Comparison of ENCODE assay signal across 35 cellular contexts in genomic region chr5:175491223-175491622, GRCh38. TPM values are rescaled to one million over a fixed set of nuclear protein-coding genes. Genes with fewer than 3 reads are reported as not detected.
"Had no signal": no experiment of that assay in that cellular context is flagged by ENCODE, and none has a peak within 500 bp of the region (broad histone marks: within the 10 kb centered on the region; RNA-seq: fewer than 3 reads in every experiment).

No MANE protein-coding gene starts in this region.

- H3K4me1 ChIP-seq: ascending aorta, breast epithelium had no signal

- H3K9me3 ChIP-seq: adrenal gland, ascending aorta, breast epithelium had no signal

- FAIRE-seq: astrocyte, bronchial epithelial cell had no signal

- DNase-seq: activated effector memory CD4-positive, alpha-beta T cell treated with anti-CD3 and anti-CD28 coated beads, Interleukin-2, amount 50 U/mL, for 16 hours; activated effector memory CD4-positive, alpha-beta T cell treated with Interleukin-2 at 50 U/mL for 16 hours; activated gamma-delta T cell; activated gamma-delta T cell treated with Interleukin-2 at 50 U/mL for 16 hours; activated naive CD4-positive, alpha-beta T cell; activated naive CD4-positive, alpha-beta T cell treated with anti-CD3 and anti-CD28 coated beads for 36 hours; activated naive CD4-positive, alpha-beta T cell treated with anti-CD3 and anti-CD28 coated beads, Interleukin-2, amount 10 ng/mL, durations not matched to agents 7 days and 5 days; activated naive CD4-positive, alpha-beta T cell treated with anti-CD3 and anti-CD28 coated beads, Interleukin-2, amount 50 U/mL, for 16 hours; activated naive CD4-positive, alpha-beta T cell treated with Interleukin-2 at 50 U/mL for 16 hours; activated naive CD8-positive, alpha-beta T cell treated with anti-CD3 and anti-CD28 coated beads for 36 hours; activated naive CD8-positive, alpha-beta T cell treated with anti-CD3 and anti-CD28 coated beads, Interleukin-2, amount 10 ng/mL, durations not matched to agents 7 days and 5 days; activated naive CD8-positive, alpha-beta T cell treated with anti-CD3 and anti-CD28 coated beads, Interleukin-2, amount 50 U/mL, for 24 hours; activated T-cell treated with anti-CD3 and anti-CD28 coated beads, Interleukin-2, amount 50 U/mL, for 1 hour; activated T-cell treated with anti-CD3 and anti-CD28 coated beads, Interleukin-2, amount 50 U/mL, for 24 hours; activated T-cell treated with anti-CD3 and anti-CD28 coated beads, Interleukin-2, amount 50 U/mL, for 4 hours; activated T-cell treated with anti-CD3 and anti-CD28 coated beads, Interleukin-2, amount 50 U/mL, for 48 hours; activated T-cell treated with anti-CD3 and anti-CD28 coated beads, Interleukin-2, amount 50 U/mL, for 72 hours; adrenal gland; amniotic stem cell; amygdala; anterior cingulate cortex; aorta; brain microvascular endothelial cell; caudate nucleus; central memory CD4-positive, alpha-beta T cell; cerebellar nuclear complex had no signal

- H3K27ac ChIP-seq: ascending aorta, brain microvascular endothelial cell, breast epithelium, cardiac muscle cell had no signal

- ATAC-seq: activated naive CD4-positive, alpha-beta T cell treated with anti-CD3 and anti-CD28 coated beads, Interleukin-2, amount 50 U/mL, for 72 hours; activated naive CD8-positive, alpha-beta T cell treated with anti-CD3 and anti-CD28 coated beads, Interleukin-2, amount 50 U/mL, for 24 hours; activated T-cell treated with anti-CD3 and anti-CD28 coated beads, Interleukin-2, amount 50 U/mL, for 4 hours; activated T-cell treated with anti-CD3 and anti-CD28 coated beads, Interleukin-2, amount 50 U/mL, for 72 hours; activated T-helper 17 cell treated with anti-CD3 and anti-CD28 coated beads, Interleukin-2, amount 50 U/mL, for 72 hours had no signal

- H3K4me3 ChIP-seq: adrenal gland, ascending aorta, breast epithelium, cardiac muscle cell had no signal

- H3K36me3 ChIP-seq: breast epithelium had no signal

- H3K27me3 ChIP-seq: adrenal gland, ascending aorta, brain microvascular endothelial cell, breast epithelium, cardiac muscle cell had no signal

RNA-seq across cellular contexts. Expression of gene DRD1, which starts 47.2 kb away (rescaled TPM):
- total RNA-seq: activated naive CD4-positive, alpha-beta T cell treated with anti-CD3 and anti-CD28 coated beads for 36 hours; activated naive CD4-positive, alpha-beta T cell treated with anti-CD3 and anti-CD28 coated beads, Interleukin-2, amount 50 U/mL, for 72 hours; activated naive CD8-positive, alpha-beta T cell treated with anti-CD3 and anti-CD28 coated beads for 36 hours; activated naive CD8-positive, alpha-beta T cell treated with anti-CD3 and anti-CD28 coated beads, Interleukin-2, amount 10 ng/mL, durations not matched to agents 7 days and 5 days; activated T-cell treated with anti-CD3 and anti-CD28 coated beads, Interleukin-2, amount 50 U/mL, for 72 hours; activated T-helper 1 cell treated with anti-CD3 and anti-CD28 coated beads, Interleukin-12 subunit alpha, Interleukin-12 subunit beta, Interleukin-2, Interleukin-4 antibody, amounts not matched to agents 30 ng/mL and 10 ng/mL and 1 ng/mL, durations not matched to agents 14 hours and 24 hours and 36 hours; activated T-helper 17 cell treated with anti-CD3 and anti-CD28 coated beads, Interleukin-2, amount 50 U/mL, for 72 hours; activated T-helper 2 cell treated with anti-CD3 and anti-CD28 coated beads, Interferon-gamma antibody, Interleukin-2, Interleukin-4, amounts not matched to agents 10 μg/mL and 5 μg/mL and 100 μg/mL, durations not matched to agents 14 hours and 24 hours and 36 hours; bronchial epithelial cell had no signal
